30 cellular contexts compared by ENCODE assay signal in the genomic region with DNA sequence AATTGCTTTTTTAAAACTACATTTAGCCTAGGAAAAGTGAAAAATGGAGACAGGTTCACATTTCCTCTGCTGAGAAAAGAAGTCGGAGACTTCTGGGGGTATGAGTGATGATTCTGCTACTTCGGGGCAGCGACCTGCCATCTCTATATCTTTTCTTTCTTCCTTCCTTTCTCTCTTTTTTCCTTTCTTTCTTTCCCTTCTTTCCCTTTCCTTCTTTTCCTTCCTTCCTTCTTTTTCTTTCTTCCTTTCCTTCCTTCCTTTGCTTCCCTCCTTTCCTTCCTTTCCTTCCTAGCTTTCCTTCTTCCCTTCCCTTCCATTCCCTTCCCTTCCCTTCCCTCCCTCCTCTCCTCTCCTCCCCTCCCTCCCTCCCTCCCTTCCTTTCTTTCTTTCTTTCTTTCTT.
"Had no signal": no experiment of that assay in that cellular context is flagged by ENCODE, and none has a peak within 500 bp of the region (broad histone marks: within the 10 kb centered on the region; RNA-seq: fewer than 3 reads in every experiment).

No MANE protein-coding gene starts in this region.

- H3K79me2 ChIP-seq: parathyroid adenoma had no signal

- H3K4me2 ChIP-seq: neural progenitor cell, smooth muscle cell had no signal

- H2AFZ ChIP-seq: neural progenitor cell, parathyroid adenoma had no signal

- DNase-seq: naive thymus-derived CD4-positive, alpha-beta T cell; natural killer cell; occipital lobe; ovary; posterior cingulate gyrus; psoas muscle; right cardiac atrium; spleen; stimulated activated CD4-positive, alpha-beta T cell treated with anti-CD3 and anti-CD28 coated beads, Interleukin-12 subunit alpha, Interleukin-12 subunit beta, amount 100 ng/mL, for 4 hours; stimulated activated CD4-positive, alpha-beta T cell treated with anti-CD3 and anti-CD28 coated beads, Interleukin-1b, Interleukin-23, amount 100 ng/mL, for 48 hours; stimulated activated CD4-positive, alpha-beta T cell treated with anti-CD3 and anti-CD28 coated beads, Interleukin-4, amount 100 ng/mL, for 1 hour; stimulated activated CD4-positive, alpha-beta T cell treated with anti-CD3 and anti-CD28 coated beads, Interleukin-4, amount 100 ng/mL, for 4 hours; stimulated activated CD8-positive, alpha-beta memory T cell treated with anti-CD3 and anti-CD28 coated beads, Interleukin-4, amount 100 ng/mL, for 48 hours; stimulated activated naive CD4-positive, alpha-beta T cell treated with Interleukin-2 at 50 U/mL for 16 hours; stomach; thyroid gland; trophoblast cell; upper lobe of left lung had no signal

- H3K27me3 Mint-ChIP-seq: naive thymus-derived CD4-positive, alpha-beta T cell; progenitor cell of endocrine pancreas; stimulated activated memory B cell treated with anti-CD40 and anti-IgM and Interleukin-4, amounts not matched to agents 10 μg/mL and 1 μg/mL and 100 μg/mL, for 72 hours; stimulated activated naive CD8-positive, alpha-beta T cell treated with anti-CD3 and anti-CD28 coated beads, Interleukin-15, Interleukin-2, amounts not matched to agents 100 ng/mL and 50 ng/mL, for 24 hours had no signal

- H3K36me3 ChIP-seq: neural progenitor cell, ovary, stomach, thyroid gland, vagina had no signal

- H3K27ac ChIP-seq: neural progenitor cell, ovary, parathyroid adenoma, psoas muscle, skin epidermis, spleen, stomach, thoracic aorta, thyroid gland, tibial nerve, upper lobe of left lung, vagina had no signal

- H3K9me3 Mint-ChIP-seq: natural killer cell; nephron; neural progenitor cell; stimulated activated memory B cell treated with anti-CD40 and anti-IgM and Interleukin-4, amounts not matched to agents 10 μg/mL and 1 μg/mL and 100 μg/mL, for 72 hours; stimulated activated naive CD8-positive, alpha-beta T cell treated with anti-CD3 and anti-CD28 coated beads, Interleukin-15, Interleukin-2, amounts not matched to agents 100 ng/mL and 50 ng/mL, for 24 hours had no signal

- H3K9me3 ChIP-seq: ovary, psoas muscle, spleen, stomach, thoracic aorta, thyroid gland, tibial nerve, upper lobe of left lung, vagina had no signal

- H3K27ac Mint-ChIP-seq: natural killer cell; nephron; neural progenitor cell; progenitor cell of endocrine pancreas; stimulated activated memory B cell treated with anti-CD40 and anti-IgM and Interleukin-4, amounts not matched to agents 10 μg/mL and 1 μg/mL and 100 μg/mL, for 72 hours; stimulated activated naive CD8-positive, alpha-beta T cell treated with anti-CD3 and anti-CD28 coated beads, Interleukin-15, Interleukin-2, amounts not matched to agents 100 ng/mL and 50 ng/mL, for 24 hours had no signal

- H3K4me3 Mint-ChIP-seq: naive thymus-derived CD4-positive, alpha-beta T cell; natural killer cell; nephron; neural progenitor cell; stimulated activated memory B cell treated with anti-CD40 and anti-IgM and Interleukin-4, amounts not matched to agents 10 μg/mL and 1 μg/mL and 100 μg/mL, for 72 hours; stimulated activated naive CD8-positive, alpha-beta T cell treated with anti-CD3 and anti-CD28 coated beads, Interleukin-15, Interleukin-2, amounts not matched to agents 100 ng/mL and 50 ng/mL, for 24 hours had no signal

- H3K4me1 ChIP-seq: neural progenitor cell, parathyroid adenoma, psoas muscle, spleen, stomach, thyroid gland, tibial nerve, upper lobe of left lung, vagina had no signal

- ATAC-seq: naive thymus-derived CD4-positive, alpha-beta T cell; natural killer cell; psoas muscle; right cardiac atrium; sciatic nerve; stimulated activated memory B cell treated with anti-CD40 and anti-IgM and Interleukin-4, amounts not matched to agents 10 μg/mL and 1 μg/mL and 100 μg/mL, for 72 hours had no signal

- H3K27me3 ChIP-seq: neural progenitor cell, ovary, spleen, stomach, thyroid gland, tibial nerve, upper lobe of left lung, vagina had no signal

- H3K9ac ChIP-seq: neural progenitor cell, parathyroid adenoma had no signal

- H3K36me3 Mint-ChIP-seq: natural killer cell, neural progenitor cell had no signal

- H3K4me1 Mint-ChIP-seq: naive thymus-derived CD4-positive, alpha-beta T cell; natural killer cell; nephron; neural progenitor cell; stimulated activated memory B cell treated with anti-CD40 and anti-IgM and Interleukin-4, amounts not matched to agents 10 μg/mL and 1 μg/mL and 100 μg/mL, for 72 hours had no signal

- H3K4me3 ChIP-seq: neural progenitor cell, ovary, psoas muscle, skin epidermis, smooth muscle cell, spleen, stomach, thoracic aorta, thyroid gland, tibial nerve, upper lobe of left lung, vagina had no signal
